ENCODE assay signal across 18 cellular contexts in the genomic region with DNA sequence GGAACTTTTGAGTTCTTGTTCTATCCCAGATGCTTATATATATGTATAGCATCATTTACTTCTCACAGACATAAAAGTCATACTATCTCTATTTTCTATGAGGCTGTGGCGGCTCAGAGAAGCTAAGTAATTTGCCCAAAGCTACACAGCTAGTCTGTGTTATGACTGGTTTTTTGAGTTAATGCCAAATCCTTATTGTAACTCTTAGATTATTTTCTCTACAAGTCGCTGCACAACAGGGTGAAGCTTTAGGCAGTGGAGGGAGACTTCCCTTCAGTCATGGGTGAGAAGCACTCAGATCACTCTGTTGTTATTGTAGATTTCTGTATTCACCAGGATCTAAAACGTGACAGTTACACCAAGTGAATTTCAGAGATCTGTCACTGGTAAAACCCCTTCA. TPM values are rescaled to one million over a fixed set of nuclear protein-coding genes. Genes with fewer than 3 reads are reported as not detected.
A peak's percentile ranks its signal among the peaks of the same experiment; 100 is the strongest.
DNase-seq lines count a peak whose midpoint lies in the region; ATAC-seq and TF ChIP-seq lines count a peak whose summit lies in the region.
"Had no signal": no experiment of that assay in that cellular context is flagged by ENCODE, and none has a peak within 500 bp of the region (broad histone marks: within the 10 kb centered on the region; RNA-seq: fewer than 3 reads in every experiment).

No MANE protein-coding gene starts in this region.

- H3K4me2 ChIP-seq in mammary epithelial cell (ENCODE audit: insufficient read depth, low read depth, low read length), result peak overlapping the region; percentile 35
- H3K4me2 ChIP-seq: BLaER1 treated with 17β-estradiol and CSF1 and Interleukin-3, amounts not matched to agents 10 nM and 100 nM; KMS-11 had no signal

- H4K20me1 ChIP-seq in mammary epithelial cell (ENCODE audit: insufficient read depth, low read length), result no peaks in the 10 kb centered on the region

- in situ Hi-C loops in mammary epithelial cell (cut with MboI; ENCODE audit: low sequenced_read_pairs in 2 of 2), result no loop called here

- H3K9ac ChIP-seq in mammary epithelial cell (ENCODE audit: insufficient read depth, low read length), result no peak overlapping the region
- H3K9ac ChIP-seq: BLaER1 treated with 17β-estradiol and CSF1 and Interleukin-3, amounts not matched to agents 10 nM and 100 nM; KMS-11 had no signal

- H3K27ac ChIP-seq in mammary epithelial cell (ENCODE audit: insufficient read depth, low read depth, low read length) (no peak overlapping the region), thyroid gland (peak overlapping the region in 2 of 3 donors; percentile 2 to 25)
- H3K27ac ChIP-seq: BLaER1 treated with 17β-estradiol and CSF1 and Interleukin-3, amounts not matched to agents 10 nM and 100 nM; KMS-11 had no signal

- 29% methylated on average over 3 of the region's 3 CpGs for WGBS in mammary epithelial cell (ENCODE audit: low coverage, missing lambda C conversion rate)
- 37 to 59% methylated on average over 3 of the region's 3 CpGs for WGBS in thyroid gland, 2 donors

- TF ChIP-seq EP300 in Ishikawa (IDR thresholded peaks at IDR 0.05; ENCODE audit: borderline replicate concordance), result no peak

- no peak for TF ChIP-seq RAD21 in Ishikawa (IDR thresholded peaks at IDR 0.05; ENCODE audit: low read depth)

- ATAC-seq in GM18861 (IDR thresholded peaks at IDR 0.05; ENCODE audit: unreplicated experiment), result no peak

- intact Hi-C loops in mammary epithelial cell (cut with micrococcal nuclease) (no loop called here), thyroid gland (cut with DNase I) (no loop called here)

- dilution Hi-C loops in mammary epithelial cell (cut with HindIII; ENCODE audit: low sequenced_read_pairs), result no loop called here

- TF ChIP-seq CTCF in mammary epithelial cell (conservative IDR thresholded peaks at IDR 0.05 in 1 of 2, IDR thresholded peaks at IDR 0.05 in 1 of 2; ENCODE audit: extremely low read depth in 1 of 2, insufficient read depth in 1 of 2, low read depth in 1 of 2, low read length in 2 of 2) (no peak), thyroid gland (IDR thresholded peaks at IDR 0.05) (no peak)

- H3K9me3 ChIP-seq in mammary epithelial cell (replicated peaks; ENCODE audit: insufficient read depth, low read length) (no peaks in the 10 kb centered on the region), thyroid gland (no peaks in the 10 kb centered on the region)
- H3K9me3 ChIP-seq: BLaER1 treated with 17β-estradiol and CSF1 and Interleukin-3, amounts not matched to agents 10 nM and 100 nM had no signal

- H3K36me3 ChIP-seq in mammary epithelial cell (ENCODE audit: insufficient read depth, low read length) (no peaks in the 10 kb centered on the region), thyroid gland (no peaks in the 10 kb centered on the region)
- H3K36me3 ChIP-seq: BLaER1 treated with 17β-estradiol and CSF1 and Interleukin-3, amounts not matched to agents 10 nM and 100 nM had no signal

- peak; percentile 11 for DNase-seq in mammary epithelial cell
- DNase-seq in iris pigment epithelial cell (ENCODE audit: low read depth), result peak; percentile 44
- peak in 1 of 2 donors; percentile 27 for DNase-seq in thyroid gland
- no peak for DNase-seq in NAMALWA (ENCODE audit: low spot score)
- DNase-seq in NCI-H187 (lab: John Stamatoyannopoulos, UW), result no peak
- DNase-seq: AML-193; CD4-positive, alpha-beta T cell; H9; NCI-H1105; NCI-H1436 treated with DMSO at 0.1 percent for 48 hours; NCI-H1930; NCI-H2107; NCI-H446 treated with DMSO at 0.1 percent for 48 hours; NCI-H526 treated with DMSO at 0.1 percent for 48 hours had no signal

- H3K27me3 ChIP-seq in mammary epithelial cell (ENCODE audit: insufficient read depth, low read length) (no peaks in the 10 kb centered on the region), thyroid gland (no peaks in the 10 kb centered on the region)
- H3K27me3 ChIP-seq: BLaER1 treated with 17β-estradiol and CSF1 and Interleukin-3, amounts not matched to agents 10 nM and 100 nM had no signal

- CTCF ChIA-PET in mammary epithelial cell (lab: Charles Lee; ENCODE audit: low non-redundant PET), result no interaction called here

- peaks cover 22% of the 10 kb centered on the region for H3K4me1 ChIP-seq in mammary epithelial cell (ENCODE audit: insufficient read depth, low read length)
- H3K4me1 ChIP-seq in thyroid gland, result peaks cover 34 to 43% of the 10 kb centered on the region in 2 donors

- peaks cover 65% of the 10 kb centered on the region for H3K79me2 ChIP-seq in mammary epithelial cell (ENCODE audit: insufficient read depth, low read length)

- BruUV-seq in mammary epithelial cell (replicated peaks; lab: Mats Ljungman, UMichigan), result no TSS peak

- no peak overlapping the region for H2AFZ ChIP-seq in mammary epithelial cell (ENCODE audit: low read depth, low read length)

- no peak overlapping the region for H3K4me3 ChIP-seq in mammary epithelial cell (replicated peaks in 1 of 3; ENCODE audit: insufficient read depth in 1 of 3, low read depth in 2 of 3, low read length in 3 of 3)
- no peak overlapping the region for H3K4me3 ChIP-seq in thyroid gland (replicated peaks in 1 of 3)
- H3K4me3 ChIP-seq: BLaER1 treated with 17β-estradiol and CSF1 and Interleukin-3, amounts not matched to agents 10 nM and 100 nM had no signal

- TF ChIP-seq POLR2A in thyroid gland (IDR thresholded peaks at IDR 0.05), result no peak

TF ChIP-seq in Ishikawa, 13 proteins besides CTCF, POLR2A, EP300 and RAD21:
- 0 out of 2 replicates have a peak, but pooled peaks have one; percentile 27 for TF ChIP-seq NFIC (IDR thresholded peaks at IDR 0.05)
- no peak for TF ChIP-seq TEAD4 (IDR thresholded peaks at IDR 0.05)

RNA-seq across cellular contexts. Expression of gene WWC2, which starts 48.1 kb away (rescaled TPM):
- total RNA-seq in mammary epithelial cell (10 to 100 TPM; 20.0 to 35.7 TPM), thyroid gland (10 to 100 TPM; 44.6 to 87.4 (median 53.5) TPM)
- 9.1 TPM for polyA plus RNA-seq in mammary epithelial cell
- polyA minus RNA-seq in mammary epithelial cell, result 18.6 TPM

Comparison
In these comparisons a context has a peak if more than half of its experiments do, and no peak if none do; other contexts are left out.
1. DNase-seq: peak in mammary epithelial cell (single experiment) and iris pigment epithelial cell (single experiment); none in NAMALWA (single experiment) and NCI-H187 (0 of 2).